ENCODE assay signal across 10 cellular contexts in genomic region chr15:74784854-74785715, GRCh38. TPM values are rescaled to one million over a fixed set of nuclear protein-coding genes. Genes with fewer than 3 reads are reported as not detected.
DNase-seq lines count a peak whose midpoint lies in the region; ATAC-seq and TF ChIP-seq lines count a peak whose summit lies in the region.
"Had no signal": no experiment of that assay in that cellular context is flagged by ENCODE, and none has a peak within 500 bp of the region (broad histone marks: within the 10 kb centered on the region; RNA-seq: fewer than 3 reads in every experiment).

No MANE protein-coding gene starts in this region.

- TF ChIP-seq CTCF in liver (IDR thresholded peaks at IDR 0.05; ENCODE audit: low read depth, low read length, missing input control) (no peak), transverse colon (IDR thresholded peaks at IDR 0.05) (no peak)

- H3K4me1 ChIP-seq in liver (ENCODE audit: control insufficient read depth in 4 of 4, insufficient read depth in 4 of 4, low read length in 3 of 4) (peaks cover 27 to 85% (median 69%) of the 10 kb centered on the region in 4 donors), transverse colon (peaks cover 69 to 91% (median 83%) of the 10 kb centered on the region in 4 donors)

- peak overlapping the region in 1 of 2 donors; percentile 36 for H3K9ac ChIP-seq in liver (ENCODE audit: low read depth in 1 of 2, low read length in 2 of 2)

- H3K27me3 ChIP-seq in liver (ENCODE audit: control insufficient read depth in 4 of 4, insufficient read depth in 4 of 4, low read length in 3 of 4): no peaks in the 10 kb centered on the region
- H3K27me3 ChIP-seq in transverse colon: no peaks in the 10 kb centered on the region

- peaks cover 69% of the 10 kb centered on the region for H3K4me1 Mint-ChIP-seq in activated T-cell treated with anti-CD3 and anti-CD28 coated beads, Interleukin-2, amount 50 U/mL, for 24 hours (ENCODE audit: low read depth)
- H3K4me1 Mint-ChIP-seq in activated T-helper 2 cell treated with anti-CD3 and anti-CD28 coated beads, Interferon-gamma antibody, Interleukin-2, Interleukin-4, amounts not matched to agents 10 μg/mL and 5 μg/mL and 100 μg/mL, durations not matched to agents 14 hours and 24 hours and 36 hours (ENCODE audit: low read depth): peaks cover 59% of the 10 kb centered on the region

- 70% methylated on average over 12 of the region's 12 CpGs for WGBS in liver
- whole genome bisulfite sequencing in transverse colon (ENCODE audit: low coverage in 1 of 2), 2 donors: 56 to 65% methylated on average over 8 to 12 of the region's 12 CpGs

- ATAC-seq in GM19397 (IDR thresholded peaks at IDR 0.05; ENCODE audit: unreplicated experiment) (no peak), GM18517 (IDR thresholded peaks at IDR 0.05; ENCODE audit: unreplicated experiment) (no peak)

- no peak for TF ChIP-seq RAD21 in liver (IDR thresholded peaks at IDR 0.05)

- no peaks in the 10 kb centered on the region for H3K9me3 ChIP-seq in liver (ENCODE audit: control insufficient read depth in 4 of 4, low read length in 3 of 4)
- no peaks in the 10 kb centered on the region for H3K9me3 ChIP-seq in transverse colon

- no peaks in the 10 kb centered on the region for H3K27me3 Mint-ChIP-seq in activated T-cell treated with anti-CD3 and anti-CD28 coated beads, Interleukin-2, amount 50 U/mL, for 24 hours
- H3K27me3 Mint-ChIP-seq in activated T-helper 2 cell treated with anti-CD3 and anti-CD28 coated beads, Interferon-gamma antibody, Interleukin-2, Interleukin-4, amounts not matched to agents 10 μg/mL and 5 μg/mL and 100 μg/mL, durations not matched to agents 14 hours and 24 hours and 36 hours (ENCODE audit: low read depth): no peaks in the 10 kb centered on the region

- peak overlapping the region; percentile 99 for H3K27ac Mint-ChIP-seq in activated T-cell treated with anti-CD3 and anti-CD28 coated beads, Interleukin-2, amount 50 U/mL, for 24 hours
- H3K27ac Mint-ChIP-seq in activated T-helper 2 cell treated with anti-CD3 and anti-CD28 coated beads, Interferon-gamma antibody, Interleukin-2, Interleukin-4, amounts not matched to agents 10 μg/mL and 5 μg/mL and 100 μg/mL, durations not matched to agents 14 hours and 24 hours and 36 hours: peak overlapping the region; percentile 94

- H3K4me3 Mint-ChIP-seq in activated T-cell treated with anti-CD3 and anti-CD28 coated beads, Interleukin-2, amount 50 U/mL, for 24 hours: peak overlapping the region; percentile 97
- H3K4me3 Mint-ChIP-seq in activated T-helper 2 cell treated with anti-CD3 and anti-CD28 coated beads, Interferon-gamma antibody, Interleukin-2, Interleukin-4, amounts not matched to agents 10 μg/mL and 5 μg/mL and 100 μg/mL, durations not matched to agents 14 hours and 24 hours and 36 hours (ENCODE audit: low read depth): peak overlapping the region; percentile 92

- H3K36me3 ChIP-seq in liver (ENCODE audit: control insufficient read depth in 4 of 4, insufficient read depth in 3 of 4, low read depth in 1 of 4, low read length in 3 of 4) (no peaks in the 10 kb centered on the region), transverse colon (no peaks in the 10 kb centered on the region)

- no peak for TF ChIP-seq POLR2A in transverse colon (IDR thresholded peaks at IDR 0.05)

- H3K9me3 Mint-ChIP-seq in activated T-cell treated with anti-CD3 and anti-CD28 coated beads, Interleukin-2, amount 50 U/mL, for 24 hours: no peaks in the 10 kb centered on the region
- H3K9me3 Mint-ChIP-seq in activated T-helper 2 cell treated with anti-CD3 and anti-CD28 coated beads, Interferon-gamma antibody, Interleukin-2, Interleukin-4, amounts not matched to agents 10 μg/mL and 5 μg/mL and 100 μg/mL, durations not matched to agents 14 hours and 24 hours and 36 hours: no peaks in the 10 kb centered on the region

- intact Hi-C loops in activated T-helper 2 cell treated with anti-CD3 and anti-CD28 coated beads, Interferon-gamma antibody, Interleukin-2, Interleukin-4, amounts not matched to agents 10 μg/mL and 5 μg/mL and 100 μg/mL, durations not matched to agents 14 hours and 24 hours and 36 hours (cut with micrococcal nuclease): loop anchor here (5.0 to 10.0 kb wide), 6 partner anchors 152 to 840 kb away; partner anchors contain the start of genes ARID3B, COX5A, PML and RPP25
- intact Hi-C loops in transverse colon (cut with DNase I; ENCODE audit: low total_unique reads): loop anchor here (5.0 kb wide), 1 partner anchor 57 kb away; the partner anchor contains the start of gene ULK3

- H3K27ac ChIP-seq in liver (ENCODE audit: low read depth in 1 of 2, low read length in 2 of 2) (peak overlapping the region; percentile 51 to 62), transverse colon (peak overlapping the region; percentile 84 to 92 (median 86))

- TF ChIP-seq EP300 in transverse colon (IDR thresholded peaks at IDR 0.05; ENCODE audit: low read depth): no peak

- no peak overlapping the region for H3K4me3 ChIP-seq in liver (ENCODE audit: low read depth in 1 of 3, low read length in 3 of 3)
- H3K4me3 ChIP-seq in transverse colon: peak overlapping the region in 1 of 4 donors; percentile 73

- H3K36me3 Mint-ChIP-seq in activated T-cell treated with anti-CD3 and anti-CD28 coated beads, Interleukin-2, amount 50 U/mL, for 24 hours (ENCODE audit: low read depth): peaks cover 78% of the 10 kb centered on the region
- peaks cover 59% of the 10 kb centered on the region for H3K36me3 Mint-ChIP-seq in activated T-helper 2 cell treated with anti-CD3 and anti-CD28 coated beads, Interferon-gamma antibody, Interleukin-2, Interleukin-4, amounts not matched to agents 10 μg/mL and 5 μg/mL and 100 μg/mL, durations not matched to agents 14 hours and 24 hours and 36 hours (ENCODE audit: low read depth)

- no peak for DNase-seq in activated T-cell treated with anti-CD3 and anti-CD28 coated beads, Interleukin-2, amount 50 U/mL, for 24 hours
- DNase-seq in activated T-cell treated with anti-CD3 and anti-CD28 coated beads for 4 hours (no peak), transverse colon (no peak), HCEC 1CT (no peak)
- DNase-seq in activated T-helper 2 cell treated with anti-CD3 and anti-CD28 coated beads, Interferon-gamma antibody, Interleukin-2, Interleukin-4, amounts not matched to agents 10 μg/mL and 5 μg/mL and 100 μg/mL, durations not matched to agents 14 hours and 24 hours and 36 hours (ENCODE audit: low spot score): no peak
- DNase-seq: NCI-H82, retina had no signal

- in situ Hi-C loops in transverse colon (cut with MboI; ENCODE audit: low pct_ligation_motif_present in 1 of 4, low pct_unique_long_range_greater_than_20kb in 1 of 4, low sequenced_read_pairs in 3 of 4): no loop called here

TF ChIP-seq in liver, 16 proteins besides CTCF, POLR2A, EP300 and RAD21 (continues in another document):
- no peak for TF ChIP-seq FOXA2 (IDR thresholded peaks at IDR 0.05)
- no peak for TF ChIP-seq ATF3 (IDR thresholded peaks at IDR 0.05)
- no peak for TF ChIP-seq HNF4G (IDR thresholded peaks at IDR 0.05)
- no peak for TF ChIP-seq NR2F2 (IDR thresholded peaks at IDR 0.05)
- no peak for TF ChIP-seq HNF4A (conservative IDR thresholded peaks at IDR 0.05)
- TF ChIP-seq RXRA (IDR thresholded peaks at IDR 0.05): no peak
- no peak for TF ChIP-seq SP1 (IDR thresholded peaks at IDR 0.05)
- TF ChIP-seq YY1 (IDR thresholded peaks at IDR 0.05): no peak
- no peak for TF ChIP-seq FOXA1 (IDR thresholded peaks at IDR 0.05)
- TF ChIP-seq JUND (IDR thresholded peaks at IDR 0.05): no peak
- no peak for TF ChIP-seq GABPA (IDR thresholded peaks at IDR 0.05 in 1 of 2, conservative IDR thresholded peaks at IDR 0.05 in 1 of 2)

RNA-seq across cellular contexts. Expression of gene CSK, which starts 3.2 kb away (rescaled TPM):
- total RNA-seq in activated T-helper 2 cell treated with anti-CD3 and anti-CD28 coated beads, Interferon-gamma antibody, Interleukin-2, Interleukin-4, amounts not matched to agents 10 μg/mL and 5 μg/mL and 100 μg/mL, durations not matched to agents 14 hours and 24 hours and 36 hours: 261 and 266 TPM in 2 replicates
- total RNA-seq in liver: 10 to 100 TPM; 19.0 to 41.7 TPM
- polyA plus RNA-seq in liver: 10 to 100 TPM in 1 of 2 donors, 1 to 10 TPM in 1; 6.9 to 29.3 TPM
- 100 to 1,000 TPM in 1 of 4 donors, 10 to 100 TPM in 3; 59.7 to 176 (median 73.4) TPM for total RNA-seq in transverse colon

RNA-seq across cellular contexts. Expression of gene LMAN1L, which starts 27.6 kb away (rescaled TPM):
- total RNA-seq in activated T-helper 2 cell treated with anti-CD3 and anti-CD28 coated beads, Interferon-gamma antibody, Interleukin-2, Interleukin-4, amounts not matched to agents 10 μg/mL and 5 μg/mL and 100 μg/mL, durations not matched to agents 14 hours and 24 hours and 36 hours: 0.32 TPM in 1 of 2 replicates, not detected in the other
- total RNA-seq in liver: under 1 TPM in 1 of 2 donors, not detected in 1; 0.08 TPM
- polyA plus RNA-seq in liver: not detected
- total RNA-seq in transverse colon: 10 to 100 TPM in 1 of 4 donors, not detected in 3; 20.2 TPM

RNA-seq across cellular contexts. Expression of gene CYP1A2, which starts 36.4 kb away (rescaled TPM):
- not detected in 2 replicates for total RNA-seq in activated T-helper 2 cell treated with anti-CD3 and anti-CD28 coated beads, Interferon-gamma antibody, Interleukin-2, Interleukin-4, amounts not matched to agents 10 μg/mL and 5 μg/mL and 100 μg/mL, durations not matched to agents 14 hours and 24 hours and 36 hours
- total RNA-seq in liver (10 to 100 TPM in 1 of 2 donors, not detected in 1; 32.5 TPM), transverse colon (not detected)
- polyA plus RNA-seq in liver: 10 to 100 TPM; 21.8 to 31.7 TPM

RNA-seq across cellular contexts. Expression of gene CPLX3, which starts 41.3 kb away (rescaled TPM):
- 0.16 TPM in 1 of 2 replicates, not detected in the other for total RNA-seq in activated T-helper 2 cell treated with anti-CD3 and anti-CD28 coated beads, Interferon-gamma antibody, Interleukin-2, Interleukin-4, amounts not matched to agents 10 μg/mL and 5 μg/mL and 100 μg/mL, durations not matched to agents 14 hours and 24 hours and 36 hours
- total RNA-seq in liver (not detected), transverse colon (not detected)
- polyA plus RNA-seq in liver: not detected

RNA-seq across cellular contexts. Expression of gene ULK3, which starts 57.9 kb away (rescaled TPM):
- total RNA-seq in activated T-helper 2 cell treated with anti-CD3 and anti-CD28 coated beads, Interferon-gamma antibody, Interleukin-2, Interleukin-4, amounts not matched to agents 10 μg/mL and 5 μg/mL and 100 μg/mL, durations not matched to agents 14 hours and 24 hours and 36 hours: 45.5 and 47.7 TPM in 2 replicates
- total RNA-seq in liver (10 to 100 TPM; 15.4 to 35.5 TPM), transverse colon (100 to 1,000 TPM; 138 to 473 (median 312) TPM)
- polyA plus RNA-seq in liver: 10 to 100 TPM; 13.1 to 27.5 TPM
